Comparison of ENCODE assay signal across 1 cellular context in genomic region chr15:41501191-41501917, GRCh38.
A peak's percentile ranks its signal among the peaks of the same experiment; 100 is the strongest.
TF ChIP-seq lines count a peak whose summit lies in the region.

No MANE protein-coding gene starts in this region.

TF ChIP-seq in HepG2, 621 proteins besides CTCF, POLR2A, EP300 and RAD21:
- TF ChIP-seq AGO2 (optimal IDR thresholded peaks at IDR 0.05; ENCODE audit: low read depth, low read length): peak; percentile 50
- TF ChIP-seq ZNF639 (CRISPR knock-in tag; conservative IDR thresholded peaks at IDR 0.05): no peak
TF ChIP-seq in HepG2: peak in this region for 1.
